In genomic region chr5:138022912-138023311, GRCh38 we compare ENCODE assay signal across 20 cellular contexts. TPM values are rescaled to one million over a fixed set of nuclear protein-coding genes. Genes with fewer than 3 reads are reported as not detected.
A peak's percentile ranks its signal among the peaks of the same experiment; 100 is the strongest.
DNase-seq lines count a peak whose midpoint lies in the region; ATAC-seq, FAIRE-seq and TF ChIP-seq lines count a peak whose summit lies in the region.
"Had no signal": no experiment of that assay in that cellular context is flagged by ENCODE, and none has a peak within 500 bp of the region (broad histone marks: within the 10 kb centered on the region; RNA-seq: fewer than 3 reads in every experiment).

No MANE protein-coding gene starts in this region.

- H3K36me3 ChIP-seq in hepatocyte (replicated peaks; ENCODE audit: insufficient read depth, low read depth), result no peaks in the 10 kb centered on the region
- peaks cover 3% of the 10 kb centered on the region; the same call in 1 of the 2 replicates for H3K36me3 ChIP-seq in PC-9 (ENCODE audit: low read depth)

- H3K4me3 ChIP-seq in hepatocyte (no peak overlapping the region), PC-9 (no peak overlapping the region)
- H3K4me3 ChIP-seq: BLaER1 treated with 17β-estradiol and CSF1 and Interleukin-3, amounts not matched to agents 10 nM and 100 nM; HAP-1 had no signal

- H2AFZ ChIP-seq in hepatocyte, result no peak overlapping the region
- H2AFZ ChIP-seq in PC-9, result no peak overlapping the region

- no peak for TF ChIP-seq CTCF in WTC11 (IDR thresholded peaks at IDR 0.05)
- no peak for TF ChIP-seq CTCF in hepatocyte (IDR thresholded peaks at IDR 0.05; ENCODE audit: poor library complexity)
- TF ChIP-seq CTCF in progenitor cell of endocrine pancreas (IDR thresholded peaks at IDR 0.05; ENCODE audit: unreplicated experiment), result no peak
- TF ChIP-seq CTCF in PC-9 (conservative IDR thresholded peaks at IDR 0.05), result no peak

- intact Hi-C loops in PC-9 (cut with micrococcal nuclease; ENCODE audit: unreplicated experiment), result no loop called here

- peak overlapping the region; percentile 24 for H3K27ac ChIP-seq in hepatocyte
- no peak overlapping the region for H3K27ac ChIP-seq in PC-9
- H3K27ac ChIP-seq: BLaER1 treated with 17β-estradiol and CSF1 and Interleukin-3, amounts not matched to agents 10 nM and 100 nM had no signal

- CTCF ChIA-PET in WTC11 (lab: Charles Lee) (interaction anchor here (0.6 to 1.3 kb wide), 4 partner anchors 11 to 244 kb away, joined by 3 to 5 read pairs (median 4); no protein-coding TSS in a partner anchor), PC-9 (lab: Charles Lee) (interaction anchor here (0.5 kb wide), 1 partner anchor 19 kb away, joined by 4 read pairs; no protein-coding TSS in a partner anchor)

- no TSS peak for BruUV-seq in PC-9 (replicated peaks; lab: Mats Ljungman, UMichigan)

- no peaks in the 10 kb centered on the region for H3K27me3 ChIP-seq in hepatocyte
- no peaks in the 10 kb centered on the region for H3K27me3 ChIP-seq in PC-9 (ENCODE audit: insufficient read depth, low read depth)
- H3K27me3 ChIP-seq: BLaER1 treated with 17β-estradiol and CSF1 and Interleukin-3, amounts not matched to agents 10 nM and 100 nM had no signal

- DNase-seq in GM19239 (ENCODE audit: insufficient read length, low spot score) (no peak), WTC11 (ENCODE audit: low spot score) (no peak), hepatocyte (ENCODE audit: low spot score) (no peak), progenitor cell of endocrine pancreas (ENCODE audit: low spot score, unreplicated experiment) (no peak), PC-9 (no peak), HuH-7 (ENCODE audit: low spot score) (no peak), HuH-7.5 (ENCODE audit: low spot score) (no peak)
- DNase-seq: Calu3; CD4-positive, alpha-beta memory T cell; DMS153; GDM1; KBM-7; NCI-H1694 treated with DMSO at 0.1 percent for 48 hours; NCI-H2081 treated with DMSO at 0.1 percent for 48 hours; NCI-H2171 treated with DMSO at 0.1 percent for 48 hours; NCI-H524 treated with DMSO at 0.1 percent for 48 hours; OCI-M1; Right ventricle myocardium superior had no signal

- H3K9me2 ChIP-seq in hepatocyte (replicated peaks; ENCODE audit: insufficient read depth), result no peaks in the 10 kb centered on the region
- no peaks in the 10 kb centered on the region for H3K9me2 ChIP-seq in PC-9 (ENCODE audit: insufficient read depth)

- WGBS in hepatocyte (ENCODE audit: low lambda C conversion rate, missing lambda C conversion rate), result 78% methylated on average over 3 of the region's 3 CpGs

- ATAC-seq in WTC11, result peak; percentile 65

- H3K4me1 Mint-ChIP-seq in WTC11 (peaks cover 33% of the 10 kb centered on the region), progenitor cell of endocrine pancreas (ENCODE audit: low read depth) (peaks cover 15% of the 10 kb centered on the region)

- H3K4me3 Mint-ChIP-seq in WTC11, result no peak overlapping the region
- H3K4me3 Mint-ChIP-seq in progenitor cell of endocrine pancreas (ENCODE audit: low read depth), result no peak overlapping the region

- H3K9me3 Mint-ChIP-seq in WTC11 (no peaks in the 10 kb centered on the region), progenitor cell of endocrine pancreas (ENCODE audit: low read depth) (no peaks in the 10 kb centered on the region)
- H3K9me3 Mint-ChIP-seq: CD4-positive, alpha-beta memory T cell had no signal

- H3F3A ChIP-seq in PC-9 (ENCODE audit: insufficient read depth, low read depth), result no peaks in the 10 kb centered on the region

- no peaks in the 10 kb centered on the region for H3K27me3 Mint-ChIP-seq in WTC11 (ENCODE audit: low read depth)
- no peaks in the 10 kb centered on the region for H3K27me3 Mint-ChIP-seq in progenitor cell of endocrine pancreas
- H3K27me3 Mint-ChIP-seq: CD4-positive, alpha-beta memory T cell had no signal

- H3K4me1 ChIP-seq in hepatocyte (ENCODE audit: insufficient read depth), result no peaks in the 10 kb centered on the region
- peaks cover 13% of the 10 kb centered on the region; the same call in 1 of the 2 replicates for H3K4me1 ChIP-seq in PC-9 (replicated peaks; ENCODE audit: insufficient read depth)

- POLR2A ChIA-PET in WTC11 (lab: Charles Lee), result no interaction called here
- POLR2A ChIA-PET in PC-9 (lab: Charles Lee; ENCODE audit: unreplicated experiment), result no interaction called here

- no peaks in the 10 kb centered on the region for H3K9me3 ChIP-seq in hepatocyte (ENCODE audit: low read depth)
- no peaks in the 10 kb centered on the region for H3K9me3 ChIP-seq in PC-9 (ENCODE audit: insufficient read depth, low read depth)
- H3K9me3 ChIP-seq: HAP-1 had no signal

- peaks cover 44% of the 10 kb centered on the region for H4K20me1 ChIP-seq in hepatocyte (ENCODE audit: insufficient read depth, poor library complexity, severe bottlenecking)
- peaks cover 52% of the 10 kb centered on the region for H4K20me1 ChIP-seq in PC-9 (ENCODE audit: insufficient read depth)

- no peak overlapping the region for H3K4me2 ChIP-seq in hepatocyte
- no peak overlapping the region for H3K4me2 ChIP-seq in PC-9
- H3K4me2 ChIP-seq: BLaER1 treated with 17β-estradiol and CSF1 and Interleukin-3, amounts not matched to agents 10 nM and 100 nM had no signal

- FAIRE-seq in GM19239 (lab: Jason Lieb, UNC), result peak; percentile 56

- H3K27ac Mint-ChIP-seq in WTC11, result no peak overlapping the region; the same call in 1 of the 2 replicates
- peak overlapping the region; percentile 14 for H3K27ac Mint-ChIP-seq in progenitor cell of endocrine pancreas

- H3K36me3 Mint-ChIP-seq in WTC11 (peaks cover 27% of the 10 kb centered on the region), progenitor cell of endocrine pancreas (ENCODE audit: insufficient read depth) (peaks cover 13% of the 10 kb centered on the region)

- peaks cover 90% of the 10 kb centered on the region for H3K79me2 ChIP-seq in hepatocyte
- H3K79me2 ChIP-seq in PC-9 (ENCODE audit: low read depth), result peaks cover 81% of the 10 kb centered on the region

TF ChIP-seq in WTC11, 78 proteins besides CTCF, POLR2A, EP300 and RAD21:
- TF ChIP-seq CBFB (CRISPR knock-in tag; IDR thresholded peaks at IDR 0.05; ENCODE audit: low read depth) (no peak), JUN (CRISPR knock-in tag; IDR thresholded peaks at IDR 0.05) (no peak), ZNF317 (CRISPR knock-in tag; IDR thresholded peaks at IDR 0.05; ENCODE audit: borderline replicate concordance, low read depth) (no peak), SMAD4 (CRISPR knock-in tag; IDR thresholded peaks at IDR 0.05) (no peak), CREB1 (CRISPR knock-in tag; IDR thresholded peaks at IDR 0.05) (no peak), TP53 (CRISPR knock-in tag; IDR thresholded peaks at IDR 0.05) (no peak)
- TF ChIP-seq, protein P1, sequence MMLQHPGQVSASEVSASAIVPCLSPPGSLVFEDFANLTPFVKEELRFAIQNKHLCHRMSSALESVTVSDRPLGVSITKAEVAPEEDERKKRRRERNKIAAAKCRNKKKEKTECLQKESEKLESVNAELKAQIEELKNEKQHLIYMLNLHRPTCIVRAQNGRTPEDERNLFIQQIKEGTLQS (CRISPR knock-in tag; conservative IDR thresholded peaks at IDR 0.05), result no peak

RNA-seq across cellular contexts. Expression of gene FAM13B, which starts 10.0 kb away (rescaled TPM):
- total RNA-seq in WTC11 (2021), result 14.3 to 15.6 TPM (median 15.2 TPM) in 3 replicates
- total RNA-seq in hepatocyte, result 19.6 and 22.7 TPM in 2 replicates
- polyA plus RNA-seq in hepatocyte, result 8.1 and 9.4 TPM in 2 replicates
- total RNA-seq in progenitor cell of endocrine pancreas, result 59.8 and 62.1 TPM in 2 replicates
- total RNA-seq in PC-9 (2021), result 23.8 and 25.1 TPM in 2 replicates
